Comparison of ENCODE assay signal across 1 cellular context in the genomic region with DNA sequence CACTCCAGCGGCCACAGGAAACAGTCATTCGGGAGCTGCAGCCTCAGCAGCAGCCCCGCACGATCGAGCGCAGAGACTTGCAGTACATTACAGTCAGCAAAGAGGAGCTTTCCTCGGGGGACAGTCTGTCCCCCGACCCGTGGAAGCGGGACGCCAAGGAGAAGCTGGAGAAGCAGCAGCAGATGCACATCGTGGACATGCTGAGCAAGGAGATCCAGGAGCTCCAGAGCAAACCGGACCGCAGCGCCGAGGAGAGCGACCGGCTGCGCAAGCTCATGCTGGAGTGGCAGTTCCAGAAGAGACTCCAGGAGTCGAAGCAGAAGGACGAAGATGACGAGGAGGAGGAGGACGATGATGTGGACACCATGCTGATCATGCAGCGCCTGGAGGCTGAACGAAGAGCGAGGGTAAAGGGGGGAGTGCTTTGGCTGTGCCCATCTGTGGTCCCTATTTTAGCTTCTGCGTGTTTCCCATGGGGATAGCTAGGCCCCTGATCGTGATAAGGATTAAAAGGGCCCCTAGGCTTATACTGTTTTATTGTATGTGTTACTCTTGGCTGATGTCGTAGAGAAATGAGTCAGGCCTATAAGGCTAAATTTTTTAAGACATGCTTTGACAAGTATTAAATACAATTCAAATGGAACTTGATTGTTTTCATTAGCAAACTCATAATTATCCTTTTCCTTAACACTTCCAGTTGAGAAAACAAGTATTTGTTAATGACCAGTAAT.
TF ChIP-seq lines count a peak whose summit lies in the region.

No MANE protein-coding gene starts in this region.

TF ChIP-seq in GM23338, 12 proteins besides CTCF, POLR2A, EP300 and RAD21:
- TF ChIP-seq, protein P1, sequence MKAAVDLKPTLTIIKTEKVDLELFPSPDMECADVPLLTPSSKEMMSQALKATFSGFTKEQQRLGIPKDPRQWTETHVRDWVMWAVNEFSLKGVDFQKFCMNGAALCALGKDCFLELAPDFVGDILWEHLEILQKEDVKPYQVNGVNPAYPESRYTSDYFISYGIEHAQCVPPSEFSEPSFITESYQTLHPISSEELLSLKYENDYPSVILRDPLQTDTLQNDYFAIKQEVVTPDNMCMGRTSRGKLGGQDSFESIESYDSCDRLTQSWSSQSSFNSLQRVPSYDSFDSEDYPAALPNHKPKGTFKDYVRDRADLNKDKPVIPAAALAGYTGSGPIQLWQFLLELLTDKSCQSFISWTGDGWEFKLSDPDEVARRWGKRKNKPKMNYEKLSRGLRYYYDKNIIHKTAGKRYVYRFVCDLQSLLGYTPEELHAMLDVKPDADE (IDR thresholded peaks at IDR 0.05): no peak
- TF ChIP-seq ZNF462 (CRISPR knock-in tag; IDR thresholded peaks at IDR 0.05) (no peak), STAT1 (IDR thresholded peaks at IDR 0.05; ENCODE audit: unreplicated experiment) (no peak), ZNF114 (CRISPR knock-in tag; IDR thresholded peaks at IDR 0.05) (no peak), JUNB (IDR thresholded peaks at IDR 0.05; ENCODE audit: unreplicated experiment) (no peak), NANOG (IDR thresholded peaks at IDR 0.05; ENCODE audit: borderline replicate concordance) (no peak), EZH2phosphoT487 (IDR thresholded peaks at IDR 0.05; ENCODE audit: unreplicated experiment) (no peak), EZH2 (IDR thresholded peaks at IDR 0.05; ENCODE audit: low read depth, unreplicated experiment) (no peak), ZNF331 (CRISPR knock-in tag; IDR thresholded peaks at IDR 0.05; ENCODE audit: low read depth) (no peak), POLR2AphosphoS5 (IDR thresholded peaks at IDR 0.05; ENCODE audit: low read depth) (no peak)
- TF ChIP-seq, protein P2, sequence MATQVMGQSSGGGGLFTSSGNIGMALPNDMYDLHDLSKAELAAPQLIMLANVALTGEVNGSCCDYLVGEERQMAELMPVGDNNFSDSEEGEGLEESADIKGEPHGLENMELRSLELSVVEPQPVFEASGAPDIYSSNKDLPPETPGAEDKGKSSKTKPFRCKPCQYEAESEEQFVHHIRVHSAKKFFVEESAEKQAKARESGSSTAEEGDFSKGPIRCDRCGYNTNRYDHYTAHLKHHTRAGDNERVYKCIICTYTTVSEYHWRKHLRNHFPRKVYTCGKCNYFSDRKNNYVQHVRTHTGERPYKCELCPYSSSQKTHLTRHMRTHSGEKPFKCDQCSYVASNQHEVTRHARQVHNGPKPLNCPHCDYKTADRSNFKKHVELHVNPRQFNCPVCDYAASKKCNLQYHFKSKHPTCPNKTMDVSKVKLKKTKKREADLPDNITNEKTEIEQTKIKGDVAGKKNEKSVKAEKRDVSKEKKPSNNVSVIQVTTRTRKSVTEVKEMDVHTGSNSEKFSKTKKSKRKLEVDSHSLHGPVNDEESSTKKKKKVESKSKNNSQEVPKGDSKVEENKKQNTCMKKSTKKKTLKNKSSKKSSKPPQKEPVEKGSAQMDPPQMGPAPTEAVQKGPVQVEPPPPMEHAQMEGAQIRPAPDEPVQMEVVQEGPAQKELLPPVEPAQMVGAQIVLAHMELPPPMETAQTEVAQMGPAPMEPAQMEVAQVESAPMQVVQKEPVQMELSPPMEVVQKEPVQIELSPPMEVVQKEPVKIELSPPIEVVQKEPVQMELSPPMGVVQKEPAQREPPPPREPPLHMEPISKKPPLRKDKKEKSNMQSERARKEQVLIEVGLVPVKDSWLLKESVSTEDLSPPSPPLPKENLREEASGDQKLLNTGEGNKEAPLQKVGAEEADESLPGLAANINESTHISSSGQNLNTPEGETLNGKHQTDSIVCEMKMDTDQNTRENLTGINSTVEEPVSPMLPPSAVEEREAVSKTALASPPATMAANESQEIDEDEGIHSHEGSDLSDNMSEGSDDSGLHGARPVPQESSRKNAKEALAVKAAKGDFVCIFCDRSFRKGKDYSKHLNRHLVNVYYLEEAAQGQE (IDR thresholded peaks at IDR 0.05; ENCODE audit: unreplicated experiment): no peak
